1 cellular context compared by ENCODE assay signal in the genomic region with DNA sequence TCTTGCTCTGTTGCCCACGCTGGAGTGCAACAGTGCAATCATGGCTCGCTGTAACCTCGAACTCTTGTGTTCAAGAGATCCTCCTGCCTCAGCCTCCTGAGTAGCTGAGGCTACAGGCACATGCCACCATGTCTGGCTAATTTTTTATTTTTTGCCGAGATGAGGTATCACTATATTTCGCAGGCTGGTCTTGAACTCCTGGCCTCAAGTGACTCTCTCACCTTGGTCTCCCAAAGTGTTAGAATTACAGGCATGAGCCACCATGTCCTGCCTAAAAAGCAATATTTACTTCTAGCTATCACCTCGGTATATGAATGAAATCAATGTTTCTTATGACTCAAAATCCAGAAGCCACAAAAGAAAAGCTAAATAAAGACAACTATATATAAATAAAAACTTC.
TF ChIP-seq lines count a peak whose summit lies in the region.

No MANE protein-coding gene starts in this region.

TF ChIP-seq in HepG2, 621 proteins besides CTCF, POLR2A, EP300 and RAD21:
- TF ChIP-seq KDM5B (CRISPR knock-in tag; IDR thresholded peaks at IDR 0.05; ENCODE audit: borderline replicate concordance): no peak
- TF ChIP-seq, protein P1, sequence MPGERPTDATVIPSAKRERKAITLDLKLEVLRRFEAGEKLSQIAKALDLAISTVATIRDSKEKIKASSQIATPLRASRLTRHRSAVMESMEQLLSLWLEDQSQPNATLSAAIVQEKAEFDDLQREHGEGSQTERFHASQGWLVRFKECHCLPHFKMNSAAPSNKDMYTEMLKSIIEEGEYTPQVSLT (CRISPR knock-in tag; IDR thresholded peaks at IDR 0.05; ENCODE audit: borderline replicate concordance, low read depth): no peak
- TF ChIP-seq, protein P2, sequence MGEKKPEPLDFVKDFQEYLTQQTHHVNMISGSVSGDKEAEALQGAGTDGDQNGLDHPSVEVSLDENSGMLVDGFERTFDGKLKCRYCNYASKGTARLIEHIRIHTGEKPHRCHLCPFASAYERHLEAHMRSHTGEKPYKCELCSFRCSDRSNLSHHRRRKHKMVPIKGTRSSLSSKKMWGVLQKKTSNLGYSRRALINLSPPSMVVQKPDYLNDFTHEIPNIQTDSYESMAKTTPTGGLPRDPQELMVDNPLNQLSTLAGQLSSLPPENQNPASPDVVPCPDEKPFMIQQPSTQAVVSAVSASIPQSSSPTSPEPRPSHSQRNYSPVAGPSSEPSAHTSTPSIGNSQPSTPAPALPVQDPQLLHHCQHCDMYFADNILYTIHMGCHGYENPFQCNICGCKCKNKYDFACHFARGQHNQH (CRISPR knock-in tag; IDR thresholded peaks at IDR 0.05): no peak
- TF ChIP-seq IKZF4 (CRISPR knock-in tag; IDR thresholded peaks at IDR 0.05; ENCODE audit: borderline replicate concordance, low read depth, not compliant biosample characterization): no peak
- no peak for TF ChIP-seq ZNF772 (CRISPR knock-in tag; IDR thresholded peaks at IDR 0.05)
- TF ChIP-seq HIVEP1 (CRISPR knock-in tag; IDR thresholded peaks at IDR 0.05): no peak
- no peak for TF ChIP-seq ZNF33B (CRISPR knock-in tag; IDR thresholded peaks at IDR 0.05)
- no peak for TF ChIP-seq CCAR2 (optimal IDR thresholded peaks at IDR 0.05; ENCODE audit: low read depth, low read length)
- TF ChIP-seq ZMYM2 (CRISPR knock-in tag; IDR thresholded peaks at IDR 0.05): no peak
- TF ChIP-seq U2AF2 (IDR thresholded peaks at IDR 0.05; ENCODE audit: low read depth, low read length): no peak
- TF ChIP-seq, protein P3, sequence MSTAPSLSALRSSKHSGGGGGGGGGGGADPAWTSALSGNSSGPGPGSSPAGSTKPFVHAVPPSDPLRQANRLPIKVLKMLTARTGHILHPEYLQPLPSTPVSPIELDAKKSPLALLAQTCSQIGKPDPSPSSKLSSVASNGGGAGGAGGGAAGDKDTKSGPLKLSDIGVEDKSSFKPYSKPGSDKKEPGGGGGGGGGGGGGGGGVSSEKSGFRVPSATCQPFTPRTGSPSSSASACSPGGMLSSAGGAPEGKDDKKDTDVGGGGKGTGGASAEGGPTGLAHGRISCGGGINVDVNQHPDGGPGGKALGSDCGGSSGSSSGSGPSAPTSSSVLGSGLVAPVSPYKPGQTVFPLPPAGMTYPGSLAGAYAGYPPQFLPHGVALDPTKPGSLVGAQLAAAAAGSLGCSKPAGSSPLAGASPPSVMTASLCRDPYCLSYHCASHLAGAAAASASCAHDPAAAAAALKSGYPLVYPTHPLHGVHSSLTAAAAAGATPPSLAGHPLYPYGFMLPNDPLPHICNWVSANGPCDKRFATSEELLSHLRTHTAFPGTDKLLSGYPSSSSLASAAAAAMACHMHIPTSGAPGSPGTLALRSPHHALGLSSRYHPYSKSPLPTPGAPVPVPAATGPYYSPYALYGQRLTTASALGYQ (CRISPR knock-in tag; IDR thresholded peaks at IDR 0.05): no peak
- TF ChIP-seq ONECUT2 (CRISPR knock-in tag; IDR thresholded peaks at IDR 0.05): no peak
- TF ChIP-seq, protein P4, sequence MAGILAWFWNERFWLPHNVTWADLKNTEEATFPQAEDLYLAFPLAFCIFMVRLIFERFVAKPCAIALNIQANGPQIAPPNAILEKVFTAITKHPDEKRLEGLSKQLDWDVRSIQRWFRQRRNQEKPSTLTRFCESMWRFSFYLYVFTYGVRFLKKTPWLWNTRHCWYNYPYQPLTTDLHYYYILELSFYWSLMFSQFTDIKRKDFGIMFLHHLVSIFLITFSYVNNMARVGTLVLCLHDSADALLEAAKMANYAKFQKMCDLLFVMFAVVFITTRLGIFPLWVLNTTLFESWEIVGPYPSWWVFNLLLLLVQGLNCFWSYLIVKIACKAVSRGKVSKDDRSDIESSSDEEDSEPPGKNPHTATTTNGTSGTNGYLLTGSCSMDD (CRISPR knock-in tag; IDR thresholded peaks at IDR 0.05): no peak
